Comparison of ENCODE assay signal across 1 cellular context in genomic region chr13:48798180-48798579, GRCh38.
TF ChIP-seq lines count a peak whose summit lies in the region.

No MANE protein-coding gene starts in this region.

TF ChIP-seq in SK-N-SH treated with all-trans-retinoic acid at 6 μM for 48 hours, 23 proteins besides CTCF, POLR2A, EP300 and RAD21 (continued from another document):
- TF ChIP-seq, protein P1, sequence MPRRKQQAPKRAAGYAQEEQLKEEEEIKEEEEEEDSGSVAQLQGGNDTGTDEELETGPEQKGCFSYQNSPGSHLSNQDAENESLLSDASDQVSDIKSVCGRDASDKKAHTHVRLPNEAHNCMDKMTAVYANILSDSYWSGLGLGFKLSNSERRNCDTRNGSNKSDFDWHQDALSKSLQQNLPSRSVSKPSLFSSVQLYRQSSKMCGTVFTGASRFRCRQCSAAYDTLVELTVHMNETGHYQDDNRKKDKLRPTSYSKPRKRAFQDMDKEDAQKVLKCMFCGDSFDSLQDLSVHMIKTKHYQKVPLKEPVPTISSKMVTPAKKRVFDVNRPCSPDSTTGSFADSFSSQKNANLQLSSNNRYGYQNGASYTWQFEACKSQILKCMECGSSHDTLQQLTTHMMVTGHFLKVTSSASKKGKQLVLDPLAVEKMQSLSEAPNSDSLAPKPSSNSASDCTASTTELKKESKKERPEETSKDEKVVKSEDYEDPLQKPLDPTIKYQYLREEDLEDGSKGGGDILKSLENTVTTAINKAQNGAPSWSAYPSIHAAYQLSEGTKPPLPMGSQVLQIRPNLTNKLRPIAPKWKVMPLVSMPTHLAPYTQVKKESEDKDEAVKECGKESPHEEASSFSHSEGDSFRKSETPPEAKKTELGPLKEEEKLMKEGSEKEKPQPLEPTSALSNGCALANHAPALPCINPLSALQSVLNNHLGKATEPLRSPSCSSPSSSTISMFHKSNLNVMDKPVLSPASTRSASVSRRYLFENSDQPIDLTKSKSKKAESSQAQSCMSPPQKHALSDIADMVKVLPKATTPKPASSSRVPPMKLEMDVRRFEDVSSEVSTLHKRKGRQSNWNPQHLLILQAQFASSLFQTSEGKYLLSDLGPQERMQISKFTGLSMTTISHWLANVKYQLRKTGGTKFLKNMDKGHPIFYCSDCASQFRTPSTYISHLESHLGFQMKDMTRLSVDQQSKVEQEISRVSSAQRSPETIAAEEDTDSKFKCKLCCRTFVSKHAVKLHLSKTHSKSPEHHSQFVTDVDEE (CRISPR knock-in tag; IDR thresholded peaks at IDR 0.05) = no peak
